Comparison of ENCODE assay signal across 26 cellular contexts in genomic region chr2:222978850-222979249, GRCh38.
"Had no signal": no experiment of that assay in that cellular context is flagged by ENCODE, and none has a peak within 500 bp of the region (broad histone marks: within the 10 kb centered on the region; RNA-seq: fewer than 3 reads in every experiment).

No MANE protein-coding gene starts in this region.

- H3K4me3 Mint-ChIP-seq: activated CD4-positive, alpha-beta memory T cell treated with anti-CD3 and anti-CD28 coated beads, Interleukin-2, amount 10 ng/mL, durations not matched to agents 7 days and 5 days; activated CD4-positive, alpha-beta T cell treated with anti-CD3 and anti-CD28 coated beads for 36 hours; activated naive CD8-positive, alpha-beta T cell treated with anti-CD3 and anti-CD28 coated beads, Interleukin-2, amount 10 ng/mL, durations not matched to agents 7 days and 5 days; activated T-helper 17 cell treated with anti-CD3 and anti-CD28 coated beads, Interleukin-2, amount 50 U/mL, for 72 hours; T-cell had no signal

- H3K36me3 ChIP-seq: adrenal gland had no signal

- H3K4me1 Mint-ChIP-seq: activated T-helper 17 cell treated with anti-CD3 and anti-CD28 coated beads, Interleukin-2, amount 50 U/mL, for 72 hours had no signal

- DNase-seq: activated CD4-positive, alpha-beta memory T cell treated with anti-CD3 and anti-CD28 coated beads, Interleukin-2, amount 10 ng/mL, durations not matched to agents 7 days and 5 days; activated CD4-positive, alpha-beta T cell treated with anti-CD3 and anti-CD28 coated beads for 36 hours; activated CD4-positive, alpha-beta T cell treated with anti-CD3 and anti-CD28 coated beads, Interleukin-2, amount 50 U/mL, for 1 hour; activated gamma-delta T cell treated with Interleukin-2 at 50 U/mL for 16 hours; activated naive CD4-positive, alpha-beta T cell treated with anti-CD3 and anti-CD28 coated beads, Interleukin-2, amount 50 U/mL, for 16 hours; activated naive CD8-positive, alpha-beta T cell treated with anti-CD3 and anti-CD28 coated beads, Interleukin-2, amount 10 ng/mL, durations not matched to agents 7 days and 5 days; activated T-cell treated with anti-CD3 and anti-CD28 coated beads for 4 hours; activated T-cell treated with anti-CD3 and anti-CD28 coated beads, Interleukin-2, amount 50 U/mL, for 48 hours; adrenal gland; anterior cingulate cortex; body of pancreas; central memory CD4-positive, alpha-beta T cell; MM.1S; NCI-H1105; NCI-H1436; NCI-H1694 treated with DMSO at 0.1 percent for 48 hours; NCI-H2029 treated with DMSO at 0.1 percent for 48 hours; NCI-H345; NCI-H510A; NCI-H526 treated with DMSO at 0.1 percent for 48 hours; NCI-H82; SIG-M5; T-cell; T-helper 2 cell; T1000 had no signal

- H3K27me3 ChIP-seq: adrenal gland, body of pancreas had no signal

- H3K9me3 ChIP-seq: adrenal gland, body of pancreas had no signal

- H3K4me1 ChIP-seq: adrenal gland had no signal

- H3K36me3 Mint-ChIP-seq: activated naive CD8-positive, alpha-beta T cell treated with anti-CD3 and anti-CD28 coated beads, Interleukin-2, amount 10 ng/mL, durations not matched to agents 7 days and 5 days; T-cell had no signal

- H3K27ac Mint-ChIP-seq: activated CD4-positive, alpha-beta memory T cell treated with anti-CD3 and anti-CD28 coated beads, Interleukin-2, amount 10 ng/mL, durations not matched to agents 7 days and 5 days; activated CD4-positive, alpha-beta T cell treated with anti-CD3 and anti-CD28 coated beads for 36 hours; activated naive CD8-positive, alpha-beta T cell treated with anti-CD3 and anti-CD28 coated beads, Interleukin-2, amount 10 ng/mL, durations not matched to agents 7 days and 5 days; activated T-helper 17 cell treated with anti-CD3 and anti-CD28 coated beads, Interleukin-2, amount 50 U/mL, for 72 hours; T-cell had no signal

- H3K4me3 ChIP-seq: adrenal gland, body of pancreas had no signal

- ATAC-seq: activated CD4-positive, alpha-beta T cell treated with anti-CD3 and anti-CD28 coated beads for 36 hours; activated T-helper 17 cell treated with anti-CD3 and anti-CD28 coated beads, Interleukin-2, amount 50 U/mL, for 72 hours; body of pancreas; T-cell had no signal

- H3K9me3 Mint-ChIP-seq: activated CD4-positive, alpha-beta memory T cell treated with anti-CD3 and anti-CD28 coated beads, Interleukin-2, amount 10 ng/mL, durations not matched to agents 7 days and 5 days; activated naive CD8-positive, alpha-beta T cell treated with anti-CD3 and anti-CD28 coated beads, Interleukin-2, amount 10 ng/mL, durations not matched to agents 7 days and 5 days; activated T-helper 17 cell treated with anti-CD3 and anti-CD28 coated beads, Interleukin-2, amount 50 U/mL, for 72 hours; T-cell had no signal

- H3K27ac ChIP-seq: adrenal gland, body of pancreas had no signal
